In the genomic region with DNA sequence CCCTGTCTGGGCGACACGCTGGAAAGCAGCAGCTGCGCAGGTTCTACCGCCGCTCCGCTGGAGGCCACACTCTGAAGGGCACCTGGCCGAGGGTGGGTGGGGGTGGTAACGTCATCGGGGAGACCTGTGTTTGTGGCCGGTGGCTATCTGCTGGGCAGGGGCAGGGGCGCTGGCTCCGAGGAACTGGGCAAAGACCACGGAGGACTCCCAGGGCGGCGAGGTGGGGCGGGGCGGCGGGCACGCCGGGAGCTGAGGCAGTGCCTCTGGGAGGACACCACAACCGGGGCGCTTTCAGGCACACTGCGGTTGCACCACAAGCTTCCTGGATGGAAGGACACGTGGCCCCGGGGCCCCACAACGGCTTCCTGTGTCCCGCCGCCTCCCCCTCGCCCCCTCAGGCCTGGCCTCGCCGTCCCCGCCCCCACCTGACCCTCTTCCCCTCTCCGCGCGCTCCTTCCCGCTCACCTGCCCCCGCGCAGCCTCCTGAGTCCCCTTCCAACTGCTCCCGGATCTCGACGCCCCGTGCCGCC, we compare ENCODE assay signal across 1 cellular context.
TF ChIP-seq lines count a peak whose summit lies in the region.

No MANE protein-coding gene starts in this region.

TF ChIP-seq in GM23338, 12 proteins besides CTCF, POLR2A, EP300 and RAD21 (continued from another document):
- TF ChIP-seq, protein P1, sequence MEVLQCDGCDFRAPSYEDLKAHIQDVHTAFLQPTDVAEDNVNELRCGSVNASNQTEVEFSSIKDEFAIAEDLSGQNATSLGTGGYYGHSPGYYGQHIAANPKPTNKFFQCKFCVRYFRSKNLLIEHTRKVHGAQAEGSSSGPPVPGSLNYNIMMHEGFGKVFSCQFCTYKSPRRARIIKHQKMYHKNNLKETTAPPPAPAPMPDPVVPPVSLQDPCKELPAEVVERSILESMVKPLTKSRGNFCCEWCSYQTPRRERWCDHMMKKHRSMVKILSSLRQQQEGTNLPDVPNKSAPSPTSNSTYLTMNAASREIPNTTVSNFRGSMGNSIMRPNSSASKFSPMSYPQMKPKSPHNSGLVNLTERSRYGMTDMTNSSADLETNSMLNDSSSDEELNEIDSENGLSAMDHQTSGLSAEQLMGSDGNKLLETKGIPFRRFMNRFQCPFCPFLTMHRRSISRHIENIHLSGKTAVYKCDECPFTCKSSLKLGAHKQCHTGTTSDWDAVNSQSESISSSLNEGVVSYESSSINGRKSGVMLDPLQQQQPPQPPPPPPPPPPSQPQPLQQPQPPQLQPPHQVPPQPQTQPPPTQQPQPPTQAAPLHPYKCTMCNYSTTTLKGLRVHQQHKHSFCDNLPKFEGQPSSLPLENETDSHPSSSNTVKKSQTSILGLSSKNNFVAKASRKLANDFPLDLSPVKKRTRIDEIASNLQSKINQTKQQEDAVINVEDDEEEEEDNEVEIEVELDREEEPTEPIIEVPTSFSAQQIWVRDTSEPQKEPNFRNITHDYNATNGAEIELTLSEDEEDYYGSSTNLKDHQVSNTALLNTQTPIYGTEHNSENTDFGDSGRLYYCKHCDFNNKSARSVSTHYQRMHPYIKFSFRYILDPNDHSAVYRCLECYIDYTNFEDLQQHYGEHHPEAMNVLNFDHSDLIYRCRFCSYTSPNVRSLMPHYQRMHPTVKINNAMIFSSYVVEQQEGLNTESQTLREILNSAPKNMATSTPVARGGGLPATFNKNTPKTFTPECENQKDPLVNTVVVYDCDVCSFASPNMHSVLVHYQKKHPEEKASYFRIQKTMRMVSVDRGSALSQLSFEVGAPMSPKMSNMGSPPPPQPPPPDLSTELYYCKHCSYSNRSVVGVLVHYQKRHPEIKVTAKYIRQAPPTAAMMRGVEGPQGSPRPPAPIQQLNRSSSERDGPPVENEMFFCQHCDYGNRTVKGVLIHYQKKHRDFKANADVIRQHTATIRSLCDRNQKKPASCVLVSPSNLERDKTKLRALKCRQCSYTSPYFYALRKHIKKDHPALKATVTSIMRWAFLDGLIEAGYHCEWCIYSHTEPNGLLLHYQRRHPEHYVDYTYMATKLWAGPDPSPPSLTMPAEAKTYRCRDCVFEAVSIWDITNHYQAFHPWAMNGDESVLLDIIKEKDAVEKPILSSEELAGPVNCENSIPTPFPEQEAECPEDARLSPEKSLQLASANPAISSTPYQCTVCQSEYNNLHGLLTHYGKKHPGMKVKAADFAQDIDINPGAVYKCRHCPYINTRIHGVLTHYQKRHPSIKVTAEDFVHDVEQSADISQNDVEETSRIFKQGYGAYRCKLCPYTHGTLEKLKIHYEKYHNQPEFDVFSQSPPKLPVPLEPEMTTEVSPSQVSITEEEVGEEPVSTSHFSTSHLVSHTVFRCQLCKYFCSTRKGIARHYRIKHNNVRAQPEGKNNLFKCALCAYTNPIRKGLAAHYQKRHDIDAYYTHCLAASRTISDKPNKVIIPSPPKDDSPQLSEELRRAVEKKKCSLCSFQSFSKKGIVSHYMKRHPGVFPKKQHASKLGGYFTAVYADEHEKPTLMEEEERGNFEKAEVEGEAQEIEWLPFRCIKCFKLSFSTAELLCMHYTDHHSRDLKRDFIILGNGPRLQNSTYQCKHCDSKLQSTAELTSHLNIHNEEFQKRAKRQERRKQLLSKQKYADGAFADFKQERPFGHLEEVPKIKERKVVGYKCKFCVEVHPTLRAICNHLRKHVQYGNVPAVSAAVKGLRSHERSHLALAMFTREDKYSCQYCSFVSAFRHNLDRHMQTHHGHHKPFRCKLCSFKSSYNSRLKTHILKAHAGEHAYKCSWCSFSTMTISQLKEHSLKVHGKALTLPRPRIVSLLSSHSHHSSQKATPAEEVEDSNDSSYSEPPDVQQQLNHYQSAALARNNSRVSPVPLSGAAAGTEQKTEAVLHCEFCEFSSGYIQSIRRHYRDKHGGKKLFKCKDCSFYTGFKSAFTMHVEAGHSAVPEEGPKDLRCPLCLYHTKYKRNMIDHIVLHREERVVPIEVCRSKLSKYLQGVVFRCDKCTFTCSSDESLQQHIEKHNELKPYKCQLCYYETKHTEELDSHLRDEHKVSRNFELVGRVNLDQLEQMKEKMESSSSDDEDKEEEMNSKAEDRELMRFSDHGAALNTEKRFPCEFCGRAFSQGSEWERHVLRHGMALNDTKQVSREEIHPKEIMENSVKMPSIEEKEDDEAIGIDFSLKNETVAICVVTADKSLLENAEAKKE (CRISPR knock-in tag; IDR thresholded peaks at IDR 0.05), result no peak
- no peak for TF ChIP-seq EZH2 (IDR thresholded peaks at IDR 0.05; ENCODE audit: low read depth, unreplicated experiment)
- TF ChIP-seq NANOG (IDR thresholded peaks at IDR 0.05; ENCODE audit: borderline replicate concordance), result no peak
- TF ChIP-seq, protein P2, sequence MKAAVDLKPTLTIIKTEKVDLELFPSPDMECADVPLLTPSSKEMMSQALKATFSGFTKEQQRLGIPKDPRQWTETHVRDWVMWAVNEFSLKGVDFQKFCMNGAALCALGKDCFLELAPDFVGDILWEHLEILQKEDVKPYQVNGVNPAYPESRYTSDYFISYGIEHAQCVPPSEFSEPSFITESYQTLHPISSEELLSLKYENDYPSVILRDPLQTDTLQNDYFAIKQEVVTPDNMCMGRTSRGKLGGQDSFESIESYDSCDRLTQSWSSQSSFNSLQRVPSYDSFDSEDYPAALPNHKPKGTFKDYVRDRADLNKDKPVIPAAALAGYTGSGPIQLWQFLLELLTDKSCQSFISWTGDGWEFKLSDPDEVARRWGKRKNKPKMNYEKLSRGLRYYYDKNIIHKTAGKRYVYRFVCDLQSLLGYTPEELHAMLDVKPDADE (IDR thresholded peaks at IDR 0.05), result no peak
- TF ChIP-seq ZNF114 (CRISPR knock-in tag; IDR thresholded peaks at IDR 0.05), result no peak
